Comparison of ENCODE assay signal across 8 cellular contexts in genomic region chr9:95516221-95516735, GRCh38. TPM values are rescaled to one million over a fixed set of nuclear protein-coding genes. Genes with fewer than 3 reads are reported as not detected.
DNase-seq lines count a peak whose midpoint lies in the region; ATAC-seq and TF ChIP-seq lines count a peak whose summit lies in the region.

No MANE protein-coding gene starts in this region.

- H3K9me3 ChIP-seq in ES-I3 (ENCODE audit: control insufficient read depth, insufficient read depth, low read length): no peaks in the 10 kb centered on the region
- H3K9me3 ChIP-seq in PC-3 (ENCODE audit: low read length): no peaks in the 10 kb centered on the region
- H3K9me3 ChIP-seq in ectodermal cell (ENCODE audit: control insufficient read depth, low read length): no peaks in the 10 kb centered on the region

- POLR2A ChIA-PET in PC-3 (lab: Charles Lee; ENCODE audit: unreplicated experiment): no interaction called here

- H3K27me3 ChIP-seq in PC-3 (ENCODE audit: low read length) (no peaks in the 10 kb centered on the region), ectodermal cell (ENCODE audit: control insufficient read depth, insufficient read depth, low read length, poor library complexity, severe bottlenecking) (peaks cover 87% of the 10 kb centered on the region)

- peaks cover 9 to 28% (median 15%) of the 10 kb centered on the region in 3 donors for H3K4me1 Mint-ChIP-seq in naive B cell

- H3K27ac ChIP-seq in PC-3 (ENCODE audit: low read length) (no peak overlapping the region), ectodermal cell (ENCODE audit: insufficient read depth, low read depth, low read length, poor library complexity, severe bottlenecking) (no peak overlapping the region)

- peak overlapping the region in 5 of 6 donors; percentile 49 to 96 (median 57) for H3K27ac Mint-ChIP-seq in naive B cell

- H3K79me2 ChIP-seq in PC-3 (ENCODE audit: low read length): peaks cover 4% of the 10 kb centered on the region; the same call in 1 of the 2 replicates

- no peaks in the 10 kb centered on the region for H3K9me2 ChIP-seq in PC-3 (replicated peaks; ENCODE audit: low read length)

- peaks cover 70 to 91% (median 72%) of the 10 kb centered on the region in 3 donors for H3K27me3 Mint-ChIP-seq in naive B cell

- intact Hi-C loops in PC-3 (cut with micrococcal nuclease): loop anchor here (10.0 kb wide), 1 partner anchor 109 kb away; no protein-coding TSS in a partner anchor

- H3K9me3 Mint-ChIP-seq in naive B cell: peaks cover 6 to 47% (median 17%) of the 10 kb centered on the region in 7 donors

- H3K36me3 ChIP-seq in ES-I3 (ENCODE audit: insufficient read depth, low read length) (no peaks in the 10 kb centered on the region; the same call in 1 of the 2 replicates), PC-3 (ENCODE audit: low read depth, low read length) (no peaks in the 10 kb centered on the region), ectodermal cell (ENCODE audit: control insufficient read depth, insufficient read depth, low read length) (no peaks in the 10 kb centered on the region)

- no peak for DNase-seq in PC-3
- DNase-seq in naive B cell: no peak
- no peak for DNase-seq in NCI-H2196 treated with DMSO at 0.1 percent for 48 hours (lab: John Stamatoyannopoulos, UW; ENCODE audit: unreplicated experiment)

- H3K36me3 Mint-ChIP-seq in naive B cell: peaks cover 0 to 16% of the 10 kb centered on the region in 2 donors

- peak overlapping the region; percentile 95 for H3K4me2 ChIP-seq in PC-3 (ENCODE audit: low read length)

- H3K4me3 ChIP-seq in PC-3 (ENCODE audit: low read length) (peak overlapping the region; percentile 87), ectodermal cell (ENCODE audit: insufficient read depth, low read depth, low read length) (peak overlapping the region; percentile 41)

- no TSS peak for BruUV-seq in PC-3 (replicated peaks; lab: Mats Ljungman, UMichigan)

- CTCF ChIA-PET in PC-3 (lab: Charles Lee): no interaction called here

- H3K9ac ChIP-seq in ES-I3 (ENCODE audit: low read depth, low read length) (peak overlapping the region; percentile 49), PC-3 (ENCODE audit: low read length) (no peak overlapping the region)

- peaks cover 25% of the 10 kb centered on the region for H3K4me1 ChIP-seq in ES-I3 (ENCODE audit: insufficient read depth, low read length)
- H3K4me1 ChIP-seq in PC-3 (ENCODE audit: insufficient read depth, low read length): peaks cover 12% of the 10 kb centered on the region; the same call in 1 of the 2 replicates
- H3K4me1 ChIP-seq in ectodermal cell (ENCODE audit: control insufficient read depth, insufficient read depth, low read length): peaks cover 18% of the 10 kb centered on the region

- H3K4me3 Mint-ChIP-seq in naive B cell: peak overlapping the region; percentile 74 to 97 (median 93)

- no peaks in the 10 kb centered on the region for H3F3A ChIP-seq in PC-3 (ENCODE audit: low read length, unreplicated experiment)

- 0% methylated on average over 69 of the region's 69 CpGs for whole genome bisulfite sequencing in ectodermal cell, 2 experiments

- peak; percentile 38; the same call in 1 of the 2 replicates for ATAC-seq in PC-3
- ATAC-seq in naive B cell (ENCODE audit: low read depth in 2 of 2): peak; percentile 23 to 27
- no peak for ATAC-seq in HG02610 (IDR thresholded peaks at IDR 0.05; ENCODE audit: unreplicated experiment)
- ATAC-seq in HG03354 (IDR thresholded peaks at IDR 0.05; ENCODE audit: poor library complexity, severe bottlenecking, unreplicated experiment): no peak
- no peak for ATAC-seq in HG03457 (IDR thresholded peaks at IDR 0.05; ENCODE audit: unreplicated experiment)

- H4K20me1 ChIP-seq in PC-3 (ENCODE audit: low read length): no peaks in the 10 kb centered on the region

- no peak for TF ChIP-seq CTCF in PC-3 (conservative IDR thresholded peaks at IDR 0.05; ENCODE audit: low read depth, low read length)

- peak overlapping the region; percentile 94 for H2AFZ ChIP-seq in PC-3 (ENCODE audit: low read length)

RNA-seq across cellular contexts. Expression of gene PTCH1, which starts 0.5 kb away (rescaled TPM):
- total RNA-seq in PC-3 (2014; rRNA removed): 0.77 and 2.1 TPM in 2 replicates
- polyA plus RNA-seq in ectodermal cell (2013, experiment 1 of 4): 31.0 TPM
- polyA plus RNA-seq in ectodermal cell (2013, experiment 2 of 4): 26.1 TPM
- 27.9 TPM for polyA plus RNA-seq in ectodermal cell (2013, experiment 3 of 4)
- 24.2 TPM for polyA plus RNA-seq in ectodermal cell (2013, experiment 4 of 4)
- polyA plus RNA-seq in naive B cell (ENCODE audit: low read depth in 6 of 6): 1 to 10 TPM in 5 of 6 donors, under 1 TPM in 1; 0.21 to 8.3 (median 2.4) TPM

Comparison
In these comparisons a context has a peak if more than half of its experiments do, and no peak if none do; other contexts are left out.
1. ATAC-seq: peak in PC-3 (single experiment) and naive B cell (2 of 2); none in HG02610 (single experiment), HG03354 (single experiment) and HG03457 (single experiment).